Comparison of ENCODE assay signal across 12 cellular contexts in genomic region chr5:40551706-40552557, GRCh38.
DNase-seq lines count a peak whose midpoint lies in the region; ATAC-seq and TF ChIP-seq lines count a peak whose summit lies in the region.
"Had no signal": no experiment of that assay in that cellular context is flagged by ENCODE, and none has a peak within 500 bp of the region (broad histone marks: within the 10 kb centered on the region; RNA-seq: fewer than 3 reads in every experiment).

No MANE protein-coding gene starts in this region.

- H3K4me3 Mint-ChIP-seq in CD8-positive, alpha-beta memory T cell: no peak overlapping the region

- no peak overlapping the region for H3K4me3 ChIP-seq in CD8-positive, alpha-beta memory T cell (ENCODE audit: low read length)
- H3K4me3 ChIP-seq: coronary artery had no signal

- peaks cover 0 to 1% (median 0%) of the 10 kb centered on the region in 3 donors for H3K36me3 Mint-ChIP-seq in CD8-positive, alpha-beta memory T cell

- no peaks in the 10 kb centered on the region for H3K27me3 Mint-ChIP-seq in CD8-positive, alpha-beta memory T cell

- no peak for TF ChIP-seq CTCF in AG09319 (IDR thresholded peaks at IDR 0.05; ENCODE audit: low read depth, low read length)

- H3K4me1 Mint-ChIP-seq in CD8-positive, alpha-beta memory T cell: peaks cover 0 to 16% (median 1%) of the 10 kb centered on the region in 3 donors

- ATAC-seq in GM18870 (IDR thresholded peaks at IDR 0.05; ENCODE audit: unreplicated experiment) (no peak), HG03108 (IDR thresholded peaks at IDR 0.05; ENCODE audit: unreplicated experiment) (no peak)
- ATAC-seq: left ventricle myocardium superior had no signal

- POLR2A ChIA-PET in CD8-positive, alpha-beta memory T cell (lab: Charles Lee): no interaction called here

- no peaks in the 10 kb centered on the region for H3K4me1 ChIP-seq in CD8-positive, alpha-beta memory T cell (ENCODE audit: insufficient read depth, low read length)

- no peak overlapping the region for H3K27ac ChIP-seq in CD8-positive, alpha-beta memory T cell (ENCODE audit: low read depth, low read length)

- peaks cover 0 to 3% (median 0%) of the 10 kb centered on the region in 5 donors for H3K9me3 Mint-ChIP-seq in CD8-positive, alpha-beta memory T cell

- H3K9me3 ChIP-seq in CD8-positive, alpha-beta memory T cell (ENCODE audit: low read length): no peaks in the 10 kb centered on the region
- H3K9me3 ChIP-seq: Caco-2 had no signal

- peak overlapping the region in 1 of 8 donors; percentile 21 for H3K27ac Mint-ChIP-seq in CD8-positive, alpha-beta memory T cell

- no peaks in the 10 kb centered on the region for H3K27me3 ChIP-seq in CD8-positive, alpha-beta memory T cell (ENCODE audit: insufficient read depth, low read length, poor library complexity, severe bottlenecking)

- peak; percentile 74 for DNase-seq in AG09319 (ENCODE audit: extremely low read depth, low read depth)
- DNase-seq in LoVo (ENCODE audit: low spot score): peak; percentile 8
- DNase-seq in dedifferentiated amniotic fluid mesenchymal stem cell (ENCODE audit: extremely low spot score): peak; percentile 90
- DNase-seq in mucosa of gallbladder (ENCODE audit: low spot score): peak; percentile 11
- DNase-seq in CD8-positive, alpha-beta memory T cell: no peak
- DNase-seq in D341Med (ENCODE audit: low spot score): no peak
- DNase-seq: Caco-2; left ventricle myocardium superior; stimulated activated CD4-positive, alpha-beta T cell treated with anti-CD3 and anti-CD28 coated beads, Interleukin-2, amount 100 ng/mL, for 48 hours had no signal

- CTCF ChIA-PET in CD8-positive, alpha-beta memory T cell (lab: Charles Lee): no interaction called here

- no peaks in the 10 kb centered on the region for H3K36me3 ChIP-seq in CD8-positive, alpha-beta memory T cell (ENCODE audit: insufficient read depth, low read length)

Comparison
In these comparisons a context has a peak if more than half of its experiments do, and no peak if none do; other contexts are left out.
1. DNase-seq: peak in AG09319 (single experiment), LoVo (single experiment), dedifferentiated amniotic fluid mesenchymal stem cell (single experiment) and mucosa of gallbladder (single experiment); none in CD8-positive, alpha-beta memory T cell (0 of 5) and D341Med (single experiment).